8 cellular contexts compared by ENCODE assay signal in the genomic region with DNA sequence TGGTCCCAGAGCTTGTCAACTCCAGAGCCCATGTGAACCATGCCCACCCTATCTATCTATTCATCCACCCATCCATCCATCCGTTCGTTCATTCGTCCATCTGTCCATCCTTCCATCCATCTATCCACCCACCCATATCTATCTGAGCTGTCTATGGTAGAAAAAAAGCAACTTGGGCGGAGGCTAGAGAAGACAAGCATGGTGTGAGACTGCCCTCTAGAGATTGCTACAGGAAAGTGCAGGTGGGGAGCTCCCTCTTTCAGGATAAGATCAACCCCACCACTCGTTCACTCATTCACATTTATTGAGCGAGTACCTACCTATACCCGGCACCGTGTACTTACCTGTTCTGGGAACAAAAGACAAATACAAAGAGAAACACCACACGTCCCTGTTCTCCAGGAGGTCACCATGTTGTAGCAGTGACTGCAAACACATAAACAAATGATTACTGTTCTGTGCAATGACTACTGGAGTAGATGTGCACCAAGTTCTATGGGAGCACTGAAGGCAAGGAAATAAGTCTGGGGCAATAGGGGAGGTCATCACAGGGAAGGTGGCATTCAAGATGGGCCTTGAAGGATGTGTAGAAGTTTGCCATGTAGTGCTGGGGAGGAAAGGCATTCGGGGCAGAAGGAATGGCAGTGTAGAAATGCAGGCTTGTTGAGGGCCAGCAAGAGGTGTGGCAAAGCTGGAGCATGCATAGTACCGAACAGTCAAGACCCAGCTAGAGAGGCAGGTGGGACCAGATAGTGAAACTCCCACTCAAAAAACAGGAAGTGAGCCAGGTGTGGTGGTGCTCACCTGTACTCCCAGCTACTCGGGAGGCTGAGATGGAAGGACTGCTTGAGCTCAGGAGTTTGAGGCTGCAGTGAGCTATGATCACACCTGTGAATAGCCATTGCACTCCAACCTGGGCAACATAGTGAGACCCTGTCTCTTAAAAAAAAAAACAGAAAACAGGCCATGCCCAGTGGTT. TPM values are rescaled to one million over a fixed set of nuclear protein-coding genes. Genes with fewer than 3 reads are reported as not detected.
A peak's percentile ranks its signal among the peaks of the same experiment; 100 is the strongest.
DNase-seq lines count a peak whose midpoint lies in the region; ATAC-seq and TF ChIP-seq lines count a peak whose summit lies in the region.

No MANE protein-coding gene starts in this region.

- WGBS in liver, result 21% methylated on average over 12 of the region's 12 CpGs

- H3K4me3 ChIP-seq in CD8-positive, alpha-beta T cell (ENCODE audit: low read depth, low read length), result no peak overlapping the region
- no peak overlapping the region for H3K4me3 ChIP-seq in liver (ENCODE audit: low read depth in 1 of 3, low read length in 3 of 3)

- H3K27ac Mint-ChIP-seq in CD8-positive, alpha-beta T cell, result no peak overlapping the region

- POLR2A ChIA-PET in CD8-positive, alpha-beta T cell (lab: Charles Lee), result interaction anchor here (0.8 to 1.1 kb wide), 4 partner anchors 13 to 77 kb away, joined by 3 to 7 read pairs (median 4); a partner anchor contains a TSS

- H3K4me1 ChIP-seq in CD8-positive, alpha-beta T cell (ENCODE audit: insufficient read depth, low read length), result peaks cover 3% of the 10 kb centered on the region
- H3K4me1 ChIP-seq in liver (ENCODE audit: control insufficient read depth in 4 of 4, insufficient read depth in 4 of 4, low read length in 3 of 4), result no peaks in the 10 kb centered on the region

- intact Hi-C loops in CD8-positive, alpha-beta T cell (cut with DNase I, micrococcal nuclease), result loop anchor here (1.0 to 2.0 kb wide), 6 partner anchors 65 to 208 kb away; no protein-coding TSS in a partner anchor

- H3K4me1 Mint-ChIP-seq in CD8-positive, alpha-beta T cell (ENCODE audit: low read depth), result no peaks in the 10 kb centered on the region

- peak; percentile 99 for TF ChIP-seq CTCF in CD8-positive, alpha-beta T cell (IDR thresholded peaks at IDR 0.05)
- peak; percentile 98 for TF ChIP-seq CTCF in liver (IDR thresholded peaks at IDR 0.05; ENCODE audit: low read depth, low read length, missing input control)

- CTCF ChIA-PET in CD8-positive, alpha-beta T cell (lab: Charles Lee), result interaction anchor here (0.5 to 22.6 kb wide), 55 partner anchors 8 to 296 kb away, joined by 3 to 706 read pairs (median 5); a partner anchor contains a TSS

- DNase-seq in CD8-positive, alpha-beta T cell, result peak; percentile 24 to 71 (median 56)
- DNase-seq in NCI-H524 treated with DMSO at 0.1 percent for 48 hours (lab: John Stamatoyannopoulos, UW), result peak; percentile 24
- DNase-seq in activated CD4-positive, alpha-beta T cell treated with anti-CD3 and anti-CD28 coated beads for 24 hours (ENCODE audit: low read depth in 2 of 2), result peak; percentile 24 to 43
- peak; percentile 55 for DNase-seq in dedifferentiated amniotic fluid mesenchymal stem cell (ENCODE audit: extremely low spot score)
- DNase-seq in stimulated activated CD8-positive, alpha-beta memory T cell treated with anti-CD3 and anti-CD28 coated beads, Interleukin-4, amount 100 ng/mL, for 24 hours (ENCODE audit: low read depth), result peak; percentile 18

- no peak overlapping the region for H3K9ac ChIP-seq in liver (ENCODE audit: low read depth in 1 of 2, low read length in 2 of 2)

- ATAC-seq in CD8-positive, alpha-beta T cell, result peak; percentile 99
- ATAC-seq in HG03280 (IDR thresholded peaks at IDR 0.05; ENCODE audit: unreplicated experiment) (peak; percentile 60), HG02588 (IDR thresholded peaks at IDR 0.05; ENCODE audit: unreplicated experiment) (no peak)

- H3K27ac ChIP-seq in CD8-positive, alpha-beta T cell (ENCODE audit: low read depth, low read length), result no peak overlapping the region
- H3K27ac ChIP-seq in liver (ENCODE audit: low read depth in 1 of 2, low read length in 2 of 2), result no peak overlapping the region

- H3K36me3 Mint-ChIP-seq in CD8-positive, alpha-beta T cell, result no peaks in the 10 kb centered on the region

- peak; percentile 99 to 100 for TF ChIP-seq RAD21 in liver (IDR thresholded peaks at IDR 0.05)

- H3K9me3 Mint-ChIP-seq in CD8-positive, alpha-beta T cell, result no peaks in the 10 kb centered on the region

- H3K9me3 ChIP-seq in CD8-positive, alpha-beta T cell (ENCODE audit: low read length), result no peaks in the 10 kb centered on the region
- no peaks in the 10 kb centered on the region for H3K9me3 ChIP-seq in liver (ENCODE audit: control insufficient read depth in 4 of 4, low read length in 3 of 4)

- H3K36me3 ChIP-seq in CD8-positive, alpha-beta T cell (ENCODE audit: insufficient read depth, low read length), result no peaks in the 10 kb centered on the region
- H3K36me3 ChIP-seq in liver (ENCODE audit: control insufficient read depth in 4 of 4, insufficient read depth in 3 of 4, low read depth in 1 of 4, low read length in 3 of 4), result no peaks in the 10 kb centered on the region

- no peak overlapping the region for H3K4me3 Mint-ChIP-seq in CD8-positive, alpha-beta T cell

- no peaks in the 10 kb centered on the region for H3K27me3 ChIP-seq in CD8-positive, alpha-beta T cell (ENCODE audit: insufficient read depth, low read length)
- H3K27me3 ChIP-seq in liver (ENCODE audit: control insufficient read depth in 4 of 4, insufficient read depth in 4 of 4, low read length in 3 of 4), result no peaks in the 10 kb centered on the region

- peaks cover 11% of the 10 kb centered on the region for H3K27me3 Mint-ChIP-seq in CD8-positive, alpha-beta T cell (ENCODE audit: low read depth)

TF ChIP-seq in liver, 16 proteins besides CTCF, POLR2A, EP300 and RAD21:
- no peak for TF ChIP-seq FOXA2 (IDR thresholded peaks at IDR 0.05)
- no peak for TF ChIP-seq SP1 (IDR thresholded peaks at IDR 0.05)
- TF ChIP-seq, protein P1, sequence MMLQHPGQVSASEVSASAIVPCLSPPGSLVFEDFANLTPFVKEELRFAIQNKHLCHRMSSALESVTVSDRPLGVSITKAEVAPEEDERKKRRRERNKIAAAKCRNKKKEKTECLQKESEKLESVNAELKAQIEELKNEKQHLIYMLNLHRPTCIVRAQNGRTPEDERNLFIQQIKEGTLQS (IDR thresholded peaks at IDR 0.05), result no peak
- TF ChIP-seq EGR1 (IDR thresholded peaks at IDR 0.05; ENCODE audit: low read depth in 2 of 2), result no peak
- no peak for TF ChIP-seq RXRA (IDR thresholded peaks at IDR 0.05)
- TF ChIP-seq FOXA1 (IDR thresholded peaks at IDR 0.05), result no peak
- TF ChIP-seq, protein P2, sequence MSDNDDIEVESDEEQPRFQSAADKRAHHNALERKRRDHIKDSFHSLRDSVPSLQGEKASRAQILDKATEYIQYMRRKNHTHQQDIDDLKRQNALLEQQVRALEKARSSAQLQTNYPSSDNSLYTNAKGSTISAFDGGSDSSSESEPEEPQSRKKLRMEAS (IDR thresholded peaks at IDR 0.05), result no peak
- TF ChIP-seq JUND (IDR thresholded peaks at IDR 0.05), result no peak
- no peak for TF ChIP-seq YY1 (IDR thresholded peaks at IDR 0.05)
- TF ChIP-seq, protein P3, sequence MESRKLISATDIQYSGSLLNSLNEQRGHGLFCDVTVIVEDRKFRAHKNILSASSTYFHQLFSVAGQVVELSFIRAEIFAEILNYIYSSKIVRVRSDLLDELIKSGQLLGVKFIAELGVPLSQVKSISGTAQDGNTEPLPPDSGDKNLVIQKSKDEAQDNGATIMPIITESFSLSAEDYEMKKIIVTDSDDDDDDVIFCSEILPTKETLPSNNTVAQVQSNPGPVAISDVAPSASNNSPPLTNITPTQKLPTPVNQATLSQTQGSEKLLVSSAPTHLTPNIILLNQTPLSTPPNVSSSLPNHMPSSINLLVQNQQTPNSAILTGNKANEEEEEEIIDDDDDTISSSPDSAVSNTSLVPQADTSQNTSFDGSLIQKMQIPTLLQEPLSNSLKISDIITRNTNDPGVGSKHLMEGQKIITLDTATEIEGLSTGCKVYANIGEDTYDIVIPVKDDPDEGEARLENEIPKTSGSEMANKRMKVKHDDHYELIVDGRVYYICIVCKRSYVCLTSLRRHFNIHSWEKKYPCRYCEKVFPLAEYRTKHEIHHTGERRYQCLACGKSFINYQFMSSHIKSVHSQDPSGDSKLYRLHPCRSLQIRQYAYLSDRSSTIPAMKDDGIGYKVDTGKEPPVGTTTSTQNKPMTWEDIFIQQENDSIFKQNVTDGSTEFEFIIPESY (IDR thresholded peaks at IDR 0.05), result no peak
- TF ChIP-seq NR2F2 (IDR thresholded peaks at IDR 0.05), result no peak
- no peak for TF ChIP-seq HNF4G (IDR thresholded peaks at IDR 0.05)
- TF ChIP-seq HNF4A (conservative IDR thresholded peaks at IDR 0.05), result no peak
- no peak for TF ChIP-seq GABPA (IDR thresholded peaks at IDR 0.05 in 1 of 2, conservative IDR thresholded peaks at IDR 0.05 in 1 of 2)
- TF ChIP-seq TAF1 (conservative IDR thresholded peaks at IDR 0.05), result no peak
- TF ChIP-seq, protein P4, sequence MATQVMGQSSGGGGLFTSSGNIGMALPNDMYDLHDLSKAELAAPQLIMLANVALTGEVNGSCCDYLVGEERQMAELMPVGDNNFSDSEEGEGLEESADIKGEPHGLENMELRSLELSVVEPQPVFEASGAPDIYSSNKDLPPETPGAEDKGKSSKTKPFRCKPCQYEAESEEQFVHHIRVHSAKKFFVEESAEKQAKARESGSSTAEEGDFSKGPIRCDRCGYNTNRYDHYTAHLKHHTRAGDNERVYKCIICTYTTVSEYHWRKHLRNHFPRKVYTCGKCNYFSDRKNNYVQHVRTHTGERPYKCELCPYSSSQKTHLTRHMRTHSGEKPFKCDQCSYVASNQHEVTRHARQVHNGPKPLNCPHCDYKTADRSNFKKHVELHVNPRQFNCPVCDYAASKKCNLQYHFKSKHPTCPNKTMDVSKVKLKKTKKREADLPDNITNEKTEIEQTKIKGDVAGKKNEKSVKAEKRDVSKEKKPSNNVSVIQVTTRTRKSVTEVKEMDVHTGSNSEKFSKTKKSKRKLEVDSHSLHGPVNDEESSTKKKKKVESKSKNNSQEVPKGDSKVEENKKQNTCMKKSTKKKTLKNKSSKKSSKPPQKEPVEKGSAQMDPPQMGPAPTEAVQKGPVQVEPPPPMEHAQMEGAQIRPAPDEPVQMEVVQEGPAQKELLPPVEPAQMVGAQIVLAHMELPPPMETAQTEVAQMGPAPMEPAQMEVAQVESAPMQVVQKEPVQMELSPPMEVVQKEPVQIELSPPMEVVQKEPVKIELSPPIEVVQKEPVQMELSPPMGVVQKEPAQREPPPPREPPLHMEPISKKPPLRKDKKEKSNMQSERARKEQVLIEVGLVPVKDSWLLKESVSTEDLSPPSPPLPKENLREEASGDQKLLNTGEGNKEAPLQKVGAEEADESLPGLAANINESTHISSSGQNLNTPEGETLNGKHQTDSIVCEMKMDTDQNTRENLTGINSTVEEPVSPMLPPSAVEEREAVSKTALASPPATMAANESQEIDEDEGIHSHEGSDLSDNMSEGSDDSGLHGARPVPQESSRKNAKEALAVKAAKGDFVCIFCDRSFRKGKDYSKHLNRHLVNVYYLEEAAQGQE (IDR thresholded peaks at IDR 0.05), result no peak

RNA-seq across cellular contexts. Expression of a gene that starts 13.4 kb away (rescaled TPM):
- 10 to 100 TPM; 10.5 to 13.4 TPM for total RNA-seq in CD8-positive, alpha-beta T cell
- 10 to 100 TPM; 44.7 to 86.8 TPM for total RNA-seq in liver
- polyA plus RNA-seq in liver, result 100 to 1,000 TPM; 191 to 275 TPM

RNA-seq across cellular contexts. Expression of a gene that starts 29.0 kb away (rescaled TPM):
- total RNA-seq in CD8-positive, alpha-beta T cell, result 10 to 100 TPM; 56.4 to 56.7 TPM
- 10 to 100 TPM; 20.5 to 23.8 TPM for total RNA-seq in liver
- polyA plus RNA-seq in liver, result 10 to 100 TPM; 10.5 to 17.1 TPM

RNA-seq across cellular contexts. Expression of a gene that starts 48.4 kb away (rescaled TPM):
- 100 to 1,000 TPM; 112 to 121 TPM for total RNA-seq in CD8-positive, alpha-beta T cell
- 10 to 100 TPM; 23.0 to 64.9 TPM for total RNA-seq in liver
- polyA plus RNA-seq in liver, result 10 to 100 TPM; 38.9 to 49.1 TPM
